Comparison of ENCODE assay signal across 27 cellular contexts in the genomic region with DNA sequence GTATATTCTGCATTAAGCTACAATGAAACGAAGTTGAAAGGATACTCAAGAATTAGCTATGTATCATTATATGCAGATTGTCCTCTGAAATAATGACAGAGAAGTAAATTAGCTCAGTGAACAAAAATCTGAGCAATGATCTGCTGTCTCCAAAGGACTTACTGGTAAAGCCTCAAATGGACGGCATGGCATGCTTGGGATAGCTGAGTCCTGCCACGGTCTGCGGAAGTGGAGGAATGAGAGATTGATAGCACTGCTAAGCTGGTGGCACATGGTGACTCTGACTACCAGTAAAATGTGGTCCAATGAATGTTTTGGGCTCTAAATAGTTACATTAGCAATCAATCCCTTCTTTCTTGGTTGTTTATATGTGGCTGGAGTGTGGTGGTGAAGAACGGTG. TPM values are rescaled to one million over a fixed set of nuclear protein-coding genes. Genes with fewer than 3 reads are reported as not detected.
DNase-seq lines count a peak whose midpoint lies in the region; ATAC-seq and TF ChIP-seq lines count a peak whose summit lies in the region.
"Had no signal": no experiment of that assay in that cellular context is flagged by ENCODE, and none has a peak within 500 bp of the region (broad histone marks: within the 10 kb centered on the region; RNA-seq: fewer than 3 reads in every experiment).

No MANE protein-coding gene starts in this region.

- TF ChIP-seq CTCF in prostate gland (IDR thresholded peaks at IDR 0.05) (no peak), CD14-positive monocyte (IDR thresholded peaks at IDR 0.05) (no peak)

- H3K4me1 ChIP-seq in prostate gland (replicated peaks), result no peaks in the 10 kb centered on the region
- H3K4me1 ChIP-seq: BE2C, parathyroid adenoma, right lobe of liver had no signal

- no peaks in the 10 kb centered on the region for H3K27me3 ChIP-seq in prostate gland (replicated peaks; ENCODE audit: insufficient read depth)
- H3K27me3 ChIP-seq: BE2C, right lobe of liver had no signal

- H3K4me3 ChIP-seq in prostate gland, result no peak overlapping the region
- H3K4me3 ChIP-seq: right lobe of liver, SK-N-MC had no signal

- no peak overlapping the region for H3K27ac ChIP-seq in prostate gland
- H3K27ac ChIP-seq: parathyroid adenoma, right lobe of liver, RWPE1, SK-N-MC, VCaP had no signal

- H3K27me3 Mint-ChIP-seq in CD14-positive monocyte (ENCODE audit: low read depth in 3 of 3), result peaks cover 18 to 35% (median 19%) of the 10 kb centered on the region in 3 donors

- no peak for ATAC-seq in HG03354 (IDR thresholded peaks at IDR 0.05; ENCODE audit: poor library complexity, severe bottlenecking, unreplicated experiment)
- ATAC-seq: activated CD8-positive, alpha-beta memory T cell treated with anti-CD3 and anti-CD28 coated beads, Interleukin-2, amount 10 ng/mL, durations not matched to agents 7 days and 5 days; left lobe of liver; right lobe of liver had no signal

- no peak overlapping the region for H3K27ac Mint-ChIP-seq in CD14-positive monocyte
- H3K27ac Mint-ChIP-seq: activated CD4-positive, alpha-beta T cell treated with anti-CD3 and anti-CD28 coated beads, Interleukin-2, amount 10 ng/mL, durations not matched to agents 24 days and 14 days; activated CD8-positive, alpha-beta memory T cell treated with anti-CD3 and anti-CD28 coated beads, Interleukin-2, amount 10 ng/mL, durations not matched to agents 7 days and 5 days; activated naive CD4-positive, alpha-beta T cell treated with anti-CD3 and anti-CD28 coated beads, Interleukin-2, amount 10 ng/mL, durations not matched to agents 7 days and 5 days; mesothelial cell of epicardium; stimulated activated naive CD8-positive, alpha-beta T cell treated with anti-CD3 and anti-CD28 coated beads, Interleukin-15, Interleukin-2, amounts not matched to agents 100 ng/mL and 50 ng/mL, for 24 hours had no signal

- intact Hi-C loops in prostate gland (cut with DNase I) (no loop called here), CD14-positive monocyte (cut with micrococcal nuclease) (no loop called here)

- no peak overlapping the region for H3K4me3 Mint-ChIP-seq in CD14-positive monocyte
- H3K4me3 Mint-ChIP-seq: activated CD4-positive, alpha-beta T cell treated with anti-CD3 and anti-CD28 coated beads, Interleukin-2, amount 10 ng/mL, durations not matched to agents 24 days and 14 days; activated CD8-positive, alpha-beta memory T cell treated with anti-CD3 and anti-CD28 coated beads, Interleukin-2, amount 10 ng/mL, durations not matched to agents 7 days and 5 days; activated naive CD4-positive, alpha-beta T cell treated with anti-CD3 and anti-CD28 coated beads, Interleukin-2, amount 10 ng/mL, durations not matched to agents 7 days and 5 days; mesothelial cell of epicardium; stimulated activated naive CD8-positive, alpha-beta T cell treated with anti-CD3 and anti-CD28 coated beads, Interleukin-15, Interleukin-2, amounts not matched to agents 100 ng/mL and 50 ng/mL, for 24 hours had no signal

- peaks cover 7% of the 10 kb centered on the region for H3K4me1 Mint-ChIP-seq in CD14-positive monocyte

- H3K9me3 ChIP-seq in prostate gland, result no peaks in the 10 kb centered on the region
- H3K9me3 ChIP-seq: BE2C, right lobe of liver had no signal

- no peak for TF ChIP-seq POLR2A in prostate gland (IDR thresholded peaks at IDR 0.05)

- DNase-seq in GM03348 (ENCODE audit: low spot score) (peak; percentile 51), amniotic epithelial cell (ENCODE audit: low read depth) (peak; percentile 69), left kidney (ENCODE audit: low read depth, low spot score) (peak; percentile 84), prostate gland (ENCODE audit: low spot score) (no peak), mesenteric fat pad (ENCODE audit: low spot score) (no peak), CD14-positive monocyte (ENCODE audit: low spot score) (no peak)
- DNase-seq: activated CD4-positive, alpha-beta T cell treated with anti-CD3 and anti-CD28 coated beads, Interleukin-2, amount 10 ng/mL, durations not matched to agents 24 days and 14 days; activated CD8-positive, alpha-beta memory T cell treated with anti-CD3 and anti-CD28 coated beads, Interleukin-2, amount 10 ng/mL, durations not matched to agents 7 days and 5 days; activated naive CD4-positive, alpha-beta T cell treated with anti-CD3 and anti-CD28 coated beads, Interleukin-2, amount 10 ng/mL, durations not matched to agents 7 days and 5 days; anterior cingulate cortex; BE2C; DMS79 treated with DMSO at 0.1 percent for 48 hours; HCEC 1CT; NCI-H1105; NCI-H2081; NCI-H226; NCI-H748 treated with DMSO at 0.1 percent for 48 hours; right lobe of liver; T-helper 2 cell had no signal

- H3K9me3 Mint-ChIP-seq in CD14-positive monocyte, result peaks cover 0 to 8% (median 0%) of the 10 kb centered on the region in 7 donors
- H3K9me3 Mint-ChIP-seq: activated CD4-positive, alpha-beta T cell treated with anti-CD3 and anti-CD28 coated beads, Interleukin-2, amount 10 ng/mL, durations not matched to agents 24 days and 14 days; activated naive CD4-positive, alpha-beta T cell treated with anti-CD3 and anti-CD28 coated beads, Interleukin-2, amount 10 ng/mL, durations not matched to agents 7 days and 5 days; mesothelial cell of epicardium; stimulated activated naive CD8-positive, alpha-beta T cell treated with anti-CD3 and anti-CD28 coated beads, Interleukin-15, Interleukin-2, amounts not matched to agents 100 ng/mL and 50 ng/mL, for 24 hours had no signal

- 56% methylated on average over 5 of the region's 5 CpGs for whole genome bisulfite sequencing in prostate gland

- no peaks in the 10 kb centered on the region for H3K36me3 ChIP-seq in prostate gland
- H3K36me3 ChIP-seq: right lobe of liver had no signal

- H3K36me3 Mint-ChIP-seq in CD14-positive monocyte, result peaks cover 0 to 2% of the 10 kb centered on the region in 2 donors
- H3K36me3 Mint-ChIP-seq: activated CD8-positive, alpha-beta memory T cell treated with anti-CD3 and anti-CD28 coated beads, Interleukin-2, amount 10 ng/mL, durations not matched to agents 7 days and 5 days; mesothelial cell of epicardium had no signal

RNA-seq across cellular contexts. Expression of gene DENND5B, which starts 3.7 kb away (rescaled TPM):
- total RNA-seq in prostate gland (10 to 100 TPM in 1 of 2 donors, 1 to 10 TPM in 1; 6.9 to 32.3 TPM), mesenteric fat pad (15.4 TPM)
- polyA plus RNA-seq in CD14-positive monocyte, result under 1 TPM; 0.23 to 0.36 TPM
- total RNA-seq: activated CD4-positive, alpha-beta T cell treated with anti-CD3 and anti-CD28 coated beads, Interleukin-2, amount 10 ng/mL, durations not matched to agents 24 days and 14 days had no signal

Comparison
In these comparisons a context has a peak if more than half of its experiments do, and no peak if none do; other contexts are left out.
1. DNase-seq: peak in GM03348 (single experiment), amniotic epithelial cell (single experiment) and left kidney (single experiment); none in prostate gland (single experiment), mesenteric fat pad (single experiment) and CD14-positive monocyte (single experiment).